ENCODE assay signal across 8 cellular contexts in the genomic region with DNA sequence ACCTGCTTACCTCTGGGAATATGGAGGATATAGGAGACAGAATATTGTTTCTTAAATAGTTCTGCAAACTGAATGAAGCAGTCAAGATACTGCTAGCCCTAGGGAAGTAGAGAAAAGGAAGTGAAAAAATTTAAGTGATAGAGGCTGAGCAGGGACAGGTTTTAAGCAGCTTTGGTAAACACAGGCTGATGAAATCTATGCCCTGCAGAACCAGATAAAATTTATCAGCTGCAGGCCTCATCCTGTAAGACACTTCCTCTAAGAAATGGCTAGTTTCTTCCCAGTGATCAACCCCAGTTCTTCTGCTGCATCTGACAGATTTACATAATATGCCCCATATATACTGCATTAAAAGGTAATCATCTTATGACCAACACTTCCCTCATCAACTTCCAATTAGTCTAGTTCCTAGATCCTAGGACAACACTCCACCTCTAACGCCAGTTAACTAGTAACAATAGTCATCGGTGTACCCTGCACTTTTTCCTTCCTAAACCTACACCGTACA. TPM values are rescaled to one million over a fixed set of nuclear protein-coding genes. Genes with fewer than 3 reads are reported as not detected.
DNase-seq lines count a peak whose midpoint lies in the region; ATAC-seq and TF ChIP-seq lines count a peak whose summit lies in the region.

No MANE protein-coding gene starts in this region.

- H3F3A ChIP-seq in smooth muscle cell (ENCODE audit: low read depth): peaks cover 14% of the 10 kb centered on the region

- peaks cover 21% of the 10 kb centered on the region for H3K36me3 Mint-ChIP-seq in T-helper 1 cell treated with Interleukin-12 subunit alpha and Interleukin-12 subunit beta and Interleukin-4 antibody, amounts not matched to agents 30 μg/mL and 1 μg/mL, for 36 hours (ENCODE audit: low read depth)

- no peak overlapping the region for H3K27ac ChIP-seq in HUES6 (ENCODE audit: low read depth, low read length)
- H3K27ac ChIP-seq in smooth muscle cell (ENCODE audit: low read depth): peak overlapping the region; percentile 92

- no peak for TF ChIP-seq CTCF in fibroblast of the aortic adventitia (IDR thresholded peaks at IDR 0.05; ENCODE audit: insufficient read depth, low read length)
- no peak for TF ChIP-seq CTCF in smooth muscle cell (IDR thresholded peaks at IDR 0.05; ENCODE audit: borderline replicate concordance, insufficient read depth, poor library complexity, severe bottlenecking)
- TF ChIP-seq CTCF in GM20000 (IDR thresholded peaks at IDR 0.05; ENCODE audit: extremely low read depth, missing control alignments): no peak

- H3K4me3 ChIP-seq in HUES6 (ENCODE audit: low read depth, low read length) (peak overlapping the region; percentile 62), fibroblast of the aortic adventitia (ENCODE audit: low read depth, low read length) (peak overlapping the region; percentile 64), smooth muscle cell (no peak overlapping the region)

- H2AFZ ChIP-seq in smooth muscle cell (ENCODE audit: low read depth): no peak overlapping the region

- H3K79me2 ChIP-seq in smooth muscle cell (ENCODE audit: low read depth): peaks cover 14% of the 10 kb centered on the region

- H3K27me3 ChIP-seq in HUES6 (ENCODE audit: control insufficient read depth, insufficient read depth, low read length): no peaks in the 10 kb centered on the region
- H3K27me3 ChIP-seq in smooth muscle cell (ENCODE audit: low read depth): no peaks in the 10 kb centered on the region

- DNase-seq in fibroblast of the aortic adventitia (ENCODE audit: low read depth) (no peak), smooth muscle cell (lab: John Stamatoyannopoulos, UW; ENCODE audit: unreplicated experiment) (no peak), GM20000 (ENCODE audit: low spot score) (no peak), NCI-H187 treated with DMSO at 0.1 percent for 48 hours (lab: John Stamatoyannopoulos, UW) (no peak)

- H3K9ac ChIP-seq in HUES6 (ENCODE audit: low read length) (no peak overlapping the region), smooth muscle cell (ENCODE audit: low read depth) (peak overlapping the region; percentile 75)

- H3K27ac Mint-ChIP-seq in T-helper 1 cell treated with Interleukin-12 subunit alpha and Interleukin-12 subunit beta and Interleukin-4 antibody, amounts not matched to agents 30 μg/mL and 1 μg/mL, for 36 hours: peak overlapping the region; percentile 93

- H3K4me3 Mint-ChIP-seq in T-helper 1 cell treated with Interleukin-12 subunit alpha and Interleukin-12 subunit beta and Interleukin-4 antibody, amounts not matched to agents 30 μg/mL and 1 μg/mL, for 36 hours: peak overlapping the region; percentile 96

- H3K27me3 Mint-ChIP-seq in T-helper 1 cell treated with Interleukin-12 subunit alpha and Interleukin-12 subunit beta and Interleukin-4 antibody, amounts not matched to agents 30 μg/mL and 1 μg/mL, for 36 hours (ENCODE audit: low read depth): no peaks in the 10 kb centered on the region

- H3K9me3 ChIP-seq in HUES6 (ENCODE audit: control insufficient read depth, insufficient read depth, low read depth, low read length) (no peaks in the 10 kb centered on the region), smooth muscle cell (replicated peaks; ENCODE audit: low read depth) (no peaks in the 10 kb centered on the region)

- H3K4me2 ChIP-seq in smooth muscle cell: peak overlapping the region; percentile 89

- H3K4me1 ChIP-seq in HUES6 (ENCODE audit: control insufficient read depth, insufficient read depth, low read length) (peaks cover 18% of the 10 kb centered on the region), smooth muscle cell (ENCODE audit: low read depth) (peaks cover 21% of the 10 kb centered on the region)

- H3K9me3 Mint-ChIP-seq in T-helper 1 cell treated with Interleukin-12 subunit alpha and Interleukin-12 subunit beta and Interleukin-4 antibody, amounts not matched to agents 30 μg/mL and 1 μg/mL, for 36 hours: peaks cover 6% of the 10 kb centered on the region

- peaks cover 50% of the 10 kb centered on the region for H3K4me1 Mint-ChIP-seq in T-helper 1 cell treated with Interleukin-12 subunit alpha and Interleukin-12 subunit beta and Interleukin-4 antibody, amounts not matched to agents 30 μg/mL and 1 μg/mL, for 36 hours (ENCODE audit: low read depth)

- 94% methylated on average over 3 of the region's 3 CpGs for WGBS in smooth muscle cell (ENCODE audit: low lambda C conversion rate)

- ATAC-seq in HG03045 (IDR thresholded peaks at IDR 0.05; ENCODE audit: unreplicated experiment): no peak
- ATAC-seq in GM19397 (IDR thresholded peaks at IDR 0.05; ENCODE audit: unreplicated experiment): no peak

- H3K36me3 ChIP-seq in HUES6 (ENCODE audit: control insufficient read depth, insufficient read depth, low read length): peaks cover 19% of the 10 kb centered on the region
- no peaks in the 10 kb centered on the region for H3K36me3 ChIP-seq in smooth muscle cell (ENCODE audit: low read depth)

- H4K20me1 ChIP-seq in smooth muscle cell (ENCODE audit: low read depth): no peaks in the 10 kb centered on the region

RNA-seq across cellular contexts. Expression of a gene that starts 1.3 kb away (rescaled TPM):
- total RNA-seq in fibroblast of the aortic adventitia (ENCODE audit: low replicate concordance) (207 and 267 TPM in 2 replicates), smooth muscle cell (76.0 and 87.7 TPM in 2 replicates)
- polyA plus RNA-seq in smooth muscle cell: 69.5 and 77.0 TPM in 2 replicates

RNA-seq across cellular contexts. Expression of a gene that starts 8.7 kb away (rescaled TPM):
- 5.9 and 7.3 TPM in 2 replicates for total RNA-seq in fibroblast of the aortic adventitia (ENCODE audit: low replicate concordance)
- 1.9 and 6.7 TPM in 2 replicates for total RNA-seq in smooth muscle cell
- polyA plus RNA-seq in smooth muscle cell: 2.8 TPM in 2 replicates

RNA-seq across cellular contexts. Expression of a gene that starts 10.4 kb away (rescaled TPM):
- total RNA-seq in fibroblast of the aortic adventitia (ENCODE audit: low replicate concordance) (2,772 and 12,570 TPM in 2 replicates), smooth muscle cell (2,929 and 3,246 TPM in 2 replicates)
- 2,414 and 2,571 TPM in 2 replicates for polyA plus RNA-seq in smooth muscle cell

RNA-seq across cellular contexts. Expression of a gene that starts 22.4 kb away (rescaled TPM):
- total RNA-seq in fibroblast of the aortic adventitia (ENCODE audit: low replicate concordance): 102 and 141 TPM in 2 replicates
- 88.6 and 118 TPM in 2 replicates for total RNA-seq in smooth muscle cell
- 99.8 and 113 TPM in 2 replicates for polyA plus RNA-seq in smooth muscle cell

RNA-seq across cellular contexts. Expression of a gene that starts 25.6 kb away (rescaled TPM):
- 74.2 and 125 TPM in 2 replicates for total RNA-seq in fibroblast of the aortic adventitia (ENCODE audit: low replicate concordance)
- 44.5 and 59.0 TPM in 2 replicates for total RNA-seq in smooth muscle cell
- 107 and 121 TPM in 2 replicates for polyA plus RNA-seq in smooth muscle cell
